9 cellular contexts compared by ENCODE assay signal in the genomic region with DNA sequence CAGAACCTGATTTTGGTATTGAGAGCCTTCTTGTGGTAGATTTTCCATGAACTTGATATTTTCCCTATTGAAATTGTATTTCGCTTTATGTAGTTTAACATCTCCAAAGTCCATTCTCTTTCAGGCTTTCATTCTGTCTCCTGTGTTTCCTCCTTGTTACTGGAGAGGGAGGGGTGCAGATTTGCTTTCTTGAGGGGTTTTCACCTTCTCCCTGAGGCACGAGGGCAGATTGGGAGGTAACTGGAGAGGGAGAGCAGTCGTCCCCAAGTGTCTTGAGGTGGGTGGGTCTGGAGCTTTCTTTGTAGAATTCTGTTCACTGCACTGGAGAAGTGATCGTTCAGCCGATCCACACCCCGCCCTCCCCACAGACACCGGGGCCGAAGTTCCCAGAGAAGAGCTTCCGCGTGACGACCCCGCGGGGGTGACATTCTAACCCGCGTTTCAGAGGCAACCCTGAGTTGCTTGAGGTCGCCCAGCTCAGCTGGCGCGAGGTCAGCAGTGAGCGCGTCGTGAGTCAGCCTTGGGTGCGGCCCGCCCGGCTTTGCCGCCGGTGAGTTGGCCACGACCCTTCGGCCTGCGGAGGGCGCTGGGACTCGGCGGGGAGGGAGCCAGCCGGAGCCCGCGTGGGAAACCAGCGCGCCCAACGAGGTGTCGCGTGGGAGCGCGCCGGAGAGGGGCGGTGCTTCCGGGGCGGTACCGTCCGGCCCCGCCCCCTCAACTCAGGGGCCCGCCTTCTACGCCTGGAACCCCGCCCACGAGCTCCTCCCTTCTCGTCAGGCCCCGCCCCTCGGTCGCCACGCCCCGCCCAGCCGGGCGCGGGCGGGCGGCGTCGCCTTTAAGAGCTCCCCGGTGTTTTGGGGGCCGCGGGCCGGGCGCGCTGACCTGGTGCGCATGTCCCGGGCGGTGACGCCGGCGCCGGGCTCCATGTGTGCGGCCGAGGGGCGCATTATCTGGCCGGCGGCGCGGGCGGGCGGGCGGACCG. TPM values are rescaled to one million over a fixed set of nuclear protein-coding genes. Genes with fewer than 3 reads are reported as not detected.
DNase-seq lines count a peak whose midpoint lies in the region; ATAC-seq, FAIRE-seq and TF ChIP-seq lines count a peak whose summit lies in the region.
"Had no signal": no experiment of that assay in that cellular context is flagged by ENCODE, and none has a peak within 500 bp of the region (broad histone marks: within the 10 kb centered on the region; RNA-seq: fewer than 3 reads in every experiment).

A gene with protein sequence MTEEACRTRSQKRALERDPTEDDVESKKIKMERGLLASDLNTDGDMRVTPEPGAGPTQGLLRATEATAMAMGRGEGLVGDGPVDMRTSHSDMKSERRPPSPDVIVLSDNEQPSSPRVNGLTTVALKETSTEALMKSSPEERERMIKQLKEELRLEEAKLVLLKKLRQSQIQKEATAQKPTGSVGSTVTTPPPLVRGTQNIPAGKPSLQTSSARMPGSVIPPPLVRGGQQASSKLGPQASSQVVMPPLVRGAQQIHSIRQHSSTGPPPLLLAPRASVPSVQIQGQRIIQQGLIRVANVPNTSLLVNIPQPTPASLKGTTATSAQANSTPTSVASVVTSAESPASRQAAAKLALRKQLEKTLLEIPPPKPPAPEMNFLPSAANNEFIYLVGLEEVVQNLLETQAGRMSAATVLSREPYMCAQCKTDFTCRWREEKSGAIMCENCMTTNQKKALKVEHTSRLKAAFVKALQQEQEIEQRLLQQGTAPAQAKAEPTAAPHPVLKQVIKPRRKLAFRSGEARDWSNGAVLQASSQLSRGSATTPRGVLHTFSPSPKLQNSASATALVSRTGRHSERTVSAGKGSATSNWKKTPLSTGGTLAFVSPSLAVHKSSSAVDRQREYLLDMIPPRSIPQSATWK (plus strand): TSS at position 797 of the 982 bp plus-strand sequence. CDS start 59,671 bp downstream, outside the sequence.

- H3K27me3 Mint-ChIP-seq in central memory CD8-positive, alpha-beta T cell: no peaks in the 10 kb centered on the region

- H3K27ac Mint-ChIP-seq in central memory CD8-positive, alpha-beta T cell (ENCODE audit: low read depth): peak within 1 kb of the TSS; percentile 81

- peak; percentile 44 for FAIRE-seq in keratinocyte (lab: Jason Lieb, UNC)
- FAIRE-seq: colon had no signal

- H3K9ac ChIP-seq in keratinocyte (ENCODE audit: control insufficient read depth, extremely low read depth, insufficient read depth, low read length): peak within 1 kb of the TSS; percentile 88

- H3K9me3 ChIP-seq in keratinocyte (ENCODE audit: control insufficient read depth, low read depth, low read length): no peaks in the 10 kb centered on the region

- H3K79me2 ChIP-seq in keratinocyte (ENCODE audit: control insufficient read depth, insufficient read depth, low read length): peaks cover 54% of the 10 kb centered on the region

- H3K4me3 Mint-ChIP-seq in central memory CD8-positive, alpha-beta T cell: peak within 1 kb of the TSS; percentile 95

- H3K4me1 ChIP-seq in keratinocyte (ENCODE audit: control insufficient read depth, extremely low read depth, insufficient read depth, low read length): peaks cover 49% of the 10 kb centered on the region

- peak; percentile 93 for DNase-seq in AG08395 (ENCODE audit: low spot score)
- peak; percentile 91 for DNase-seq in NCI-H2227 (lab: John Stamatoyannopoulos, UW; ENCODE audit: unreplicated experiment)
- DNase-seq in central memory CD8-positive, alpha-beta T cell (ENCODE audit: low spot score in 2 of 2): peak; percentile 90 to 94
- DNase-seq in keratinocyte (ENCODE audit: low read depth, low spot score): peak; percentile 60
- DNase-seq in stimulated activated CD4-positive, alpha-beta T cell treated with anti-CD3 and anti-CD28 coated beads, Interleukin-12 subunit alpha, Interleukin-12 subunit beta, amount 100 ng/mL, for 48 hours (ENCODE audit: low read depth in 2 of 3, low spot score in 1 of 3): peak; percentile 83 to 93 (median 84)

- peaks cover 11% of the 10 kb centered on the region for H3K9me1 ChIP-seq in keratinocyte (ENCODE audit: control insufficient read depth, extremely low read depth, insufficient read depth, low read length)

- dilution Hi-C loops in keratinocyte (cut with MboI; ENCODE audit: extremely low pct_ligation_motif_present, low sequenced_read_pairs): no loop called here

- no peak within 1 kb of the TSS for H2AFZ ChIP-seq in keratinocyte (ENCODE audit: control insufficient read depth, low read length)

- peak within 1 kb of the TSS; percentile 66 to 93 (median 93) for H3K4me3 ChIP-seq in keratinocyte (ENCODE audit: control insufficient read depth in 2 of 3, extremely low read depth in 1 of 3, insufficient read depth in 2 of 3, low read depth in 1 of 3, low read length in 3 of 3)

- H3K36me3 ChIP-seq in keratinocyte (ENCODE audit: control insufficient read depth in 2 of 2, extremely low read depth in 1 of 2, insufficient read depth in 2 of 2, low read length in 2 of 2): no peaks in the 10 kb centered on the region

- peaks cover 16% of the 10 kb centered on the region for H4K20me1 ChIP-seq in keratinocyte (ENCODE audit: control insufficient read depth, extremely low read depth, insufficient read depth, low read length)

- ATAC-seq in GM18867 (IDR thresholded peaks at IDR 0.05; ENCODE audit: unreplicated experiment) (peak; percentile 76), HG03103 (IDR thresholded peaks at IDR 0.05; ENCODE audit: low read depth, unreplicated experiment) (peak; percentile 57)
- peak; percentile 70 to 72 for ATAC-seq in activated CD4-positive, CD25-positive, alpha-beta regulatory T cell treated with anti-CD3 and anti-CD28 coated beads, Interleukin-2, amount 50 U/mL, for 24 hours
- ATAC-seq in central memory CD8-positive, alpha-beta T cell (replicated peaks; ENCODE audit: extremely low read depth, poor library complexity, severe bottlenecking): peak; percentile 74

- H3K27me3 ChIP-seq in keratinocyte (ENCODE audit: control insufficient read depth, extremely low read depth, insufficient read depth, low read length): no peaks in the 10 kb centered on the region

- no peaks in the 10 kb centered on the region for H3K9me3 Mint-ChIP-seq in central memory CD8-positive, alpha-beta T cell

- TF ChIP-seq CTCF in keratinocyte (optimal IDR thresholded peaks at IDR 0.05 in 1 of 3, IDR thresholded peaks at IDR 0.05 in 1 of 3, conservative IDR thresholded peaks at IDR 0.05 in 1 of 3; ENCODE audit: extremely low read depth in 1 of 3, insufficient read depth in 2 of 3, low read length in 3 of 3): peak; percentile 14 to 60 (median 25)

- peak within 1 kb of the TSS; percentile 93 for H3K4me2 ChIP-seq in keratinocyte (ENCODE audit: control insufficient read depth, extremely low read depth, insufficient read depth, low read depth, low read length)

- peaks cover 59% of the 10 kb centered on the region for H3K4me1 Mint-ChIP-seq in central memory CD8-positive, alpha-beta T cell

- peak within 1 kb of the TSS; percentile 87 for H3K27ac ChIP-seq in keratinocyte (ENCODE audit: control insufficient read depth, insufficient read depth, low read length)

- H3K36me3 Mint-ChIP-seq in central memory CD8-positive, alpha-beta T cell (ENCODE audit: insufficient read depth): peaks cover 12% of the 10 kb centered on the region

RNA-seq across cellular contexts. Expression of the gene that starts here (rescaled TPM):
- 14.6 to 81.0 TPM (median 28.4 TPM) in 3 replicates for polyA plus RNA-seq in keratinocyte
- 71.6 TPM for polyA plus RNA-seq in keratinocyte (2011; ENCODE audit: low read depth)
- polyA plus RNA-seq in keratinocyte (2011; cell fraction: cytosol; rRNA removed): 26.1 and 55.1 TPM in 2 replicates
- 33.4 and 37.0 TPM in 2 replicates for polyA plus RNA-seq in keratinocyte (2011; cell fraction: nucleus; rRNA removed)
- 33.8 and 64.9 TPM in 2 replicates for polyA plus RNA-seq in keratinocyte (2012; ENCODE audit: low replicate concordance)
- 10.3 to 40.8 TPM (median 17.9 TPM) in 3 replicates for polyA minus RNA-seq in keratinocyte
- polyA minus RNA-seq in keratinocyte (2011; cell fraction: cytosol; rRNA and poly(A)+ RNA removed): 76.4 TPM
- polyA minus RNA-seq in keratinocyte (2011; cell fraction: nucleus; rRNA and poly(A)+ RNA removed): 22.9 and 25.1 TPM in 2 replicates

Comparison
In these comparisons a context has a peak if more than half of its experiments do, and no peak if none do; other contexts are left out.
1. Peak in every context shown above with its lines: DNase-seq, ATAC-seq, H3K4me3 ChIP-seq and H3K27ac ChIP-seq.